ENCODE assay signal across 1 cellular context in genomic region chr10:91700788-91701444, GRCh38.
TF ChIP-seq lines count a peak whose summit lies in the region.

No MANE protein-coding gene starts in this region.

TF ChIP-seq in Ishikawa, 13 proteins besides CTCF, POLR2A, EP300 and RAD21 (continued from another document):
- TF ChIP-seq USF1 (IDR thresholded peaks at IDR 0.05): no peak
- no peak for TF ChIP-seq TEAD4 (IDR thresholded peaks at IDR 0.05)
- TF ChIP-seq YY1 (IDR thresholded peaks at IDR 0.05; ENCODE audit: low read depth): no peak
- TF ChIP-seq TCF12 (IDR thresholded peaks at IDR 0.05; ENCODE audit: low read depth): no peak
- no peak for TF ChIP-seq REST (IDR thresholded peaks at IDR 0.05; ENCODE audit: low read depth)
